Comparison of ENCODE assay signal across 14 cellular contexts in the genomic region with DNA sequence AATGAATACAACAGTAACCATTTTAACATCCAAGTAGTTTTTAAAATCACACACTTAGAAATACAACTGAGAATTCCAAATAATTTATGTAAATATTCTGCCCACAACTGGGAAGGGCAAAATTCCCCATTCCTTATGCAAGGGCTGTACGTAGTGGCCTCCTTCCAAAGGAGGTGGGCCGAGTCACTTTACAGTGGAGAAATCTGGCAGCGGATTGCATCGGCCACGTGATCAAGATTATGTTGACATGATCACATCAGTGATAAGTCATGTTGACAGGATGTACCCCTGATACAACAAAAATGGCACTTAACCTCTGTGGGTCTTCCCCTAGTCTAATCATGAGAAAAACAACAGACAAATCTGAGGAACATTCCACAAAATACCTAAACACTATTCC.
A peak's percentile ranks its signal among the peaks of the same experiment; 100 is the strongest.
DNase-seq lines count a peak whose midpoint lies in the region; ATAC-seq, FAIRE-seq and TF ChIP-seq lines count a peak whose summit lies in the region.
"Had no signal": no experiment of that assay in that cellular context is flagged by ENCODE, and none has a peak within 500 bp of the region (broad histone marks: within the 10 kb centered on the region; RNA-seq: fewer than 3 reads in every experiment).

No MANE protein-coding gene starts in this region.

- no peak overlapping the region for H3K4ac ChIP-seq in H1 (replicated peaks; ENCODE audit: insufficient read length, low read depth, low read length)

- no peak overlapping the region; the same call in 1 of the 2 replicates for H2BK20ac ChIP-seq in H1 (ENCODE audit: low read length)

- H3K36me3 ChIP-seq in H1 (ENCODE audit: control insufficient read depth in 2 of 4, insufficient read depth in 4 of 4, low read length in 3 of 4) = 0 out of 8 replicates have a peak, but pooled peaks cover 0 to 2% (median 0%) of the 10 kb centered on the region in 4 experiments
- no peaks in the 10 kb centered on the region for H3K36me3 ChIP-seq in mucosa of descending colon (ENCODE audit: low read depth)
- H3K36me3 ChIP-seq: stomach had no signal

- no peaks in the 10 kb centered on the region; the same call in 1 of the 2 replicates for H3K23me2 ChIP-seq in H1 (ENCODE audit: low read depth, low read length)

- H3K79me2 ChIP-seq in H1 (ENCODE audit: control insufficient read depth in 1 of 2, insufficient read depth in 2 of 2, low read length in 2 of 2) = peaks cover 0 to 11% of the 10 kb centered on the region in 2 experiments; a peak in 1 of 4 replicates

- FAIRE-seq in H1 (lab: Jason Lieb, UNC) = peak; percentile 71

- no peak overlapping the region for H3K27ac ChIP-seq in H1 (ENCODE audit: low read depth, low read length)
- H3K27ac ChIP-seq: stomach had no signal

- peak; percentile 68 for DNase-seq in ELR (ENCODE audit: low read depth)
- DNase-seq in NCI-H446 (lab: John Stamatoyannopoulos, UW) = peak; percentile 54 to 82
- no peak for DNase-seq in H1 (ENCODE audit: low read depth in 1 of 2, low spot score in 2 of 2)
- peak in 1 of 3 donors; percentile 24 for DNase-seq in mucosa of descending colon
- no peak for DNase-seq in ureter (ENCODE audit: low spot score)
- DNase-seq in SIG-M5 treated with dmso at 0.1 percent for 504 hours (lab: John Stamatoyannopoulos, UW; ENCODE audit: unreplicated experiment) = no peak
- DNase-seq: activated CD4-positive, CD25-positive, alpha-beta regulatory T cell treated with anti-CD3 and anti-CD28 coated beads, Interleukin-2, amount 50 U/mL, for 72 hours; CD8-positive, alpha-beta T cell; NCI-H2029; RPMI8226; stomach had no signal

- peaks cover 12 to 28% (median 16%) of the 10 kb centered on the region in 4 experiments; a peak in 6 of 7 replicates for H3K4me1 ChIP-seq in H1 (replicated peaks in 1 of 4; ENCODE audit: control insufficient read depth in 3 of 4, insufficient read depth in 4 of 4, low read length in 3 of 4)
- H3K4me1 ChIP-seq in mucosa of descending colon (ENCODE audit: low read depth) = no peaks in the 10 kb centered on the region

- no peak overlapping the region for H2BK120ac ChIP-seq in H1 (replicated peaks; ENCODE audit: low read depth, low read length)

- H3K27me3 ChIP-seq in H1 (replicated peaks in 1 of 4; ENCODE audit: control insufficient read depth in 3 of 4, extremely low read depth in 1 of 4, insufficient read depth in 3 of 4, low read length in 3 of 4) = no peaks in the 10 kb centered on the region
- H3K27me3 ChIP-seq: stomach had no signal

- H3K9me3 ChIP-seq in H1 (ENCODE audit: insufficient read depth in 2 of 2, low read depth in 1 of 2, low read length in 1 of 2) (no peaks in the 10 kb centered on the region; a peak in 1 of 4 replicates), mucosa of descending colon (no peaks in the 10 kb centered on the region)

- H4K8ac ChIP-seq in H1 (ENCODE audit: extremely low read depth, insufficient read depth, low read length) = no peak overlapping the region

- no peaks in the 10 kb centered on the region; the same call in 1 of the 2 replicates for H3K79me1 ChIP-seq in H1 (ENCODE audit: low read depth, low read length)

- POLR2A ChIA-PET in H1 (lab: Charles Lee; ENCODE audit: partially characterized antibody) = interaction anchor here (0.7 to 1.0 kb wide), 3 partner anchors 8 to 18 kb away, joined by 3 to 4 read pairs (median 3); no protein-coding TSS in a partner anchor

- ATAC-seq in mucosa of descending colon (peak; percentile 59), HG03521 (IDR thresholded peaks at IDR 0.05; ENCODE audit: unreplicated experiment) (no peak), HG02973 (IDR thresholded peaks at IDR 0.05; ENCODE audit: unreplicated experiment) (no peak)
- ATAC-seq: CD8-positive, alpha-beta T cell; natural killer cell treated with Interleukin-12 subunit alpha and Interleukin-12 subunit beta and Interleukin-15 and Interleukin-18, amount 100 ng/mL, for 72 hours had no signal

- H2AK5ac ChIP-seq in H1 (ENCODE audit: low read depth, low read length) = peak overlapping the region; percentile 65; the same call in 1 of the 2 replicates

- TF ChIP-seq POLR2A in H1 (IDR thresholded peaks at IDR 0.05; ENCODE audit: control extremely low read depth in 1 of 2, low read depth in 2 of 2, low read length in 2 of 2) = no peak

- WGBS in H1 (ENCODE audit: extremely low coverage in 1 of 2, insufficient coverage in 1 of 2, insufficient read length in 1 of 2, insufficient replicate concordance in 2 of 2, low coverage in 1 of 2, low lambda C conversion rate in 2 of 2, missing lambda C conversion rate in 1 of 2), 2 experiments = 73% methylated on average over 5 of the region's 5 CpGs; no CpG with 5 or more reads in 1 of the 2 experiments

- H4K5ac ChIP-seq in H1 (ENCODE audit: insufficient read length, low read depth, low read length) = peak overlapping the region; percentile 69

- H2AFZ ChIP-seq in H1 (ENCODE audit: low read length) = no peak overlapping the region

- no peak overlapping the region for H3K4me3 ChIP-seq in H1 (ENCODE audit: extremely low read depth in 1 of 4, insufficient read depth in 2 of 4, low read depth in 3 of 4, low read length in 4 of 4)
- H3K4me3 ChIP-seq in mucosa of descending colon = no peak overlapping the region
- H3K4me3 ChIP-seq: stomach had no signal

- no peak overlapping the region for H3K23ac ChIP-seq in H1 (ENCODE audit: insufficient read length)

- H2BK12ac ChIP-seq in H1 (ENCODE audit: low read depth, low read length) = peak overlapping the region; percentile 95

- TF ChIP-seq RAD21 in H1 (IDR thresholded peaks at IDR 0.05 in 1 of 2, conservative IDR thresholded peaks at IDR 0.05 in 1 of 2; ENCODE audit: low read depth in 2 of 2, low read length in 2 of 2) = no peak

- TF ChIP-seq EP300 in H1 (IDR thresholded peaks at IDR 0.05; ENCODE audit: borderline replicate concordance in 1 of 2, low read depth in 2 of 2, low read length in 2 of 2) = no peak

- peak overlapping the region; percentile 7 to 36; a peak in 2 of 4 replicates for H3K4me2 ChIP-seq in H1 (ENCODE audit: insufficient read depth in 1 of 2, low read depth in 2 of 2, low read length in 2 of 2)

- CTCF ChIA-PET in H1 (lab: Charles Lee; ENCODE audit: partially characterized antibody) = no interaction called here

- H3K14ac ChIP-seq in H1 (ENCODE audit: insufficient read length) = no peak overlapping the region

- peak overlapping the region; percentile 9; the same call in 1 of the 2 replicates for H3K18ac ChIP-seq in H1 (ENCODE audit: extremely low read depth, low read length)

- peak overlapping the region; percentile 76 for H4K91ac ChIP-seq in H1 (replicated peaks; ENCODE audit: insufficient read length, low read length)

- no peak overlapping the region for H2BK5ac ChIP-seq in H1 (ENCODE audit: low read depth, low read length)

- TF ChIP-seq CTCF in H1 (IDR thresholded peaks at IDR 0.05; ENCODE audit: control extremely low read depth in 1 of 3, insufficient read depth in 1 of 3, low read depth in 1 of 3, low read length in 3 of 3) (no peak), mucosa of descending colon (IDR thresholded peaks at IDR 0.05) (no peak)

- H3K56ac ChIP-seq in H1 (replicated peaks; ENCODE audit: insufficient read length, low read depth, low read length) = no peak overlapping the region

- no peak overlapping the region for H3K9ac ChIP-seq in H1 (replicated peaks in 1 of 4; ENCODE audit: extremely low read depth in 1 of 4, low read depth in 3 of 4, low read length in 3 of 4)

- H4K20me1 ChIP-seq in H1 (replicated peaks in 1 of 2; ENCODE audit: control insufficient read depth in 1 of 2, insufficient read depth in 2 of 2, low read length in 2 of 2) = no peaks in the 10 kb centered on the region

- intact Hi-C loops in mucosa of descending colon (cut with DNase I, micrococcal nuclease) = no loop called here

- no peak overlapping the region for H2BK15ac ChIP-seq in H1 (ENCODE audit: low read length)

TF ChIP-seq in H1, 55 proteins besides CTCF, POLR2A, EP300 and RAD21 (continues in another document):
- TF ChIP-seq GABPA (IDR thresholded peaks at IDR 0.05; ENCODE audit: borderline replicate concordance, insufficient read depth, low read length) (no peak), CEBPB (IDR thresholded peaks at IDR 0.05; ENCODE audit: low read depth, low read length) (0 out of 2 replicates have a peak, but pooled peaks have one; percentile 13)

Comparison
In these comparisons a context has a peak if more than half of its experiments do, and no peak if none do; other contexts are left out.
1. DNase-seq: peak in ELR (single experiment) and NCI-H446 (2 of 2); none in H1 (0 of 2), ureter (single experiment) and SIG-M5 treated with dmso at 0.1 percent for 504 hours (single experiment).